In genomic region chr17:39461113-39461910, GRCh38 we compare ENCODE assay signal across 8 cellular contexts. TPM values are rescaled to one million over a fixed set of nuclear protein-coding genes. Genes with fewer than 3 reads are reported as not detected.
DNase-seq lines count a peak whose midpoint lies in the region; ATAC-seq and TF ChIP-seq lines count a peak whose summit lies in the region.

CDK12 (plus strand) TSS chr17:39461486; CDS start chr17:39462072, 586 bp downstream.

- no peaks in the 10 kb centered on the region for H3K9me2 ChIP-seq in hepatocyte (replicated peaks; ENCODE audit: insufficient read depth)

- no peaks in the 10 kb centered on the region for H3K9me3 ChIP-seq in hepatocyte (ENCODE audit: low read depth)

- DNase-seq in NCI-H2081 (lab: John Stamatoyannopoulos, UW), result peak; percentile 99 to 100
- peak; percentile 95 for DNase-seq in T1000 (lab: John Stamatoyannopoulos, UW)
- peak; percentile 99 for DNase-seq in astrocyte of the hippocampus (ENCODE audit: low read depth, low spot score)
- DNase-seq in hepatocyte (ENCODE audit: low spot score), result peak; percentile 99
- DNase-seq in renal cortical epithelial cell (ENCODE audit: low read depth), result peak; percentile 98
- DNase-seq in cortex of kidney (lab: John Stamatoyannopoulos, UW), result no peak

- peak within 1 kb of the TSS; percentile 89 for H3K4me2 ChIP-seq in hepatocyte

- H3K4me3 ChIP-seq in hepatocyte, result peak within 1 kb of the TSS; percentile 51

- ATAC-seq in GM18505 (IDR thresholded peaks at IDR 0.05; ENCODE audit: unreplicated experiment), result peak; percentile 85
- ATAC-seq in HG02981 (IDR thresholded peaks at IDR 0.05; ENCODE audit: unreplicated experiment), result peak; percentile 60

- peaks cover 19% of the 10 kb centered on the region for H3K4me1 ChIP-seq in hepatocyte (ENCODE audit: insufficient read depth)

- WGBS in hepatocyte (ENCODE audit: low lambda C conversion rate, missing lambda C conversion rate), result 4% methylated on average over 45 of the region's 49 CpGs

- H4K20me1 ChIP-seq in hepatocyte (ENCODE audit: insufficient read depth, poor library complexity, severe bottlenecking), result peaks cover 45% of the 10 kb centered on the region

- no peaks in the 10 kb centered on the region for H3K27me3 ChIP-seq in hepatocyte

- peak within 1 kb of the TSS; percentile 79 for H2AFZ ChIP-seq in hepatocyte

- peak; percentile 96 for TF ChIP-seq POLR2A in GM18505 (IDR thresholded peaks at IDR 0.05; ENCODE audit: borderline replicate concordance, extremely low read depth, insufficient read depth, insufficient read length)

- peak within 1 kb of the TSS; percentile 96 for H3K27ac ChIP-seq in hepatocyte

- no peak for TF ChIP-seq CTCF in hepatocyte (IDR thresholded peaks at IDR 0.05; ENCODE audit: poor library complexity)

- peaks cover 45% of the 10 kb centered on the region for H3K79me2 ChIP-seq in hepatocyte

- no peaks in the 10 kb centered on the region for H3K36me3 ChIP-seq in hepatocyte (replicated peaks; ENCODE audit: insufficient read depth, low read depth)

RNA-seq across cellular contexts. Expression of gene CDK12, which starts in this region (rescaled TPM):
- total RNA-seq in hepatocyte, result 33.8 and 41.3 TPM in 2 replicates
- polyA plus RNA-seq in hepatocyte, result 7.7 and 10.2 TPM in 2 replicates
- total RNA-seq in renal cortical epithelial cell, result 18.6 and 38.9 TPM in 2 replicates
